Comparison of ENCODE assay signal across 12 cellular contexts in genomic region chr1:55060133-55060999, GRCh38. TPM values are rescaled to one million over a fixed set of nuclear protein-coding genes. Genes with fewer than 3 reads are reported as not detected.
A peak's percentile ranks its signal among the peaks of the same experiment; 100 is the strongest.
DNase-seq lines count a peak whose midpoint lies in the region; ATAC-seq and TF ChIP-seq lines count a peak whose summit lies in the region.
"Had no signal": no experiment of that assay in that cellular context is flagged by ENCODE, and none has a peak within 500 bp of the region (broad histone marks: within the 10 kb centered on the region; RNA-seq: fewer than 3 reads in every experiment).

No MANE protein-coding gene starts in this region.

- H3K4me3 ChIP-seq in astrocyte of the cerebellum (ENCODE audit: low read depth, low read length) = no peak overlapping the region
- H3K4me3 ChIP-seq: SJCRH30 had no signal

- H3K27me3 Mint-ChIP-seq in activated naive CD4-positive, alpha-beta T cell treated with anti-CD3 and anti-CD28 coated beads for 36 hours (ENCODE audit: low read depth) = no peaks in the 10 kb centered on the region

- in situ Hi-C loops in astrocyte of the cerebellum (cut with HindIII; ENCODE audit: low sequenced_read_pairs) = no loop called here

- H3K4me1 Mint-ChIP-seq in activated naive CD4-positive, alpha-beta T cell treated with anti-CD3 and anti-CD28 coated beads for 36 hours (ENCODE audit: low read depth) = peaks cover 9% of the 10 kb centered on the region

- intact Hi-C loops in activated naive CD4-positive, alpha-beta T cell treated with anti-CD3 and anti-CD28 coated beads for 36 hours (cut with micrococcal nuclease) = loop anchor here (1.0 kb wide), 1 partner anchor 13 kb away; no protein-coding TSS in a partner anchor

- DNase-seq in activated naive CD4-positive, alpha-beta T cell treated with anti-CD3 and anti-CD28 coated beads for 36 hours = peak; percentile 55
- DNase-seq in activated naive CD4-positive, alpha-beta T cell treated with Interleukin-2 at 50 U/mL for 16 hours = no peak
- DNase-seq in LHCN-M2 (ENCODE audit: low read depth) = peak; percentile 44
- DNase-seq in astrocyte of the cerebellum (ENCODE audit: low read depth) = peak; percentile 13
- DNase-seq in stimulated activated CD8-positive, alpha-beta memory T cell treated with anti-CD3 and anti-CD28 coated beads, Interleukin-4, amount 100 ng/mL, for 48 hours = peak; percentile 39
- DNase-seq in GM03348 (ENCODE audit: low spot score) = no peak
- DNase-seq in NCI-H1048 (lab: John Stamatoyannopoulos, UW) = no peak
- DNase-seq: kidney glomerular epithelial cell, SJCRH30, trophoblast cell had no signal

- no peak for TF ChIP-seq CTCF in astrocyte of the cerebellum (IDR thresholded peaks at IDR 0.05; ENCODE audit: low read depth, low read length, missing control alignments)

- CTCF ChIA-PET in activated naive CD4-positive, alpha-beta T cell treated with anti-CD3 and anti-CD28 coated beads for 36 hours (lab: Charles Lee) = interaction anchor here (0.8 to 1.8 kb wide), 4 partner anchors 13 to 212 kb away, joined by 3 to 4 read pairs (median 3); no protein-coding TSS in a partner anchor

- H3K4me3 Mint-ChIP-seq in activated naive CD4-positive, alpha-beta T cell treated with anti-CD3 and anti-CD28 coated beads for 36 hours = no peak overlapping the region
- H3K4me3 Mint-ChIP-seq: brain had no signal

- no peaks in the 10 kb centered on the region for H3K36me3 Mint-ChIP-seq in activated naive CD4-positive, alpha-beta T cell treated with anti-CD3 and anti-CD28 coated beads for 36 hours (ENCODE audit: low read depth)
- H3K36me3 Mint-ChIP-seq: brain had no signal

- no peaks in the 10 kb centered on the region for H3K9me3 Mint-ChIP-seq in activated naive CD4-positive, alpha-beta T cell treated with anti-CD3 and anti-CD28 coated beads for 36 hours
- H3K9me3 Mint-ChIP-seq: brain had no signal

- no peak overlapping the region for H3K27ac Mint-ChIP-seq in activated naive CD4-positive, alpha-beta T cell treated with anti-CD3 and anti-CD28 coated beads for 36 hours

- no peak for ATAC-seq in HG02642 (IDR thresholded peaks at IDR 0.05; ENCODE audit: poor library complexity, unreplicated experiment)

RNA-seq across cellular contexts. Expression of gene PCSK9, which starts 21.0 kb away (rescaled TPM):
- not detected for total RNA-seq in activated naive CD4-positive, alpha-beta T cell treated with anti-CD3 and anti-CD28 coated beads for 36 hours
- 0.06 and 0.11 TPM in 2 replicates for total RNA-seq in LHCN-M2 (2014; rRNA removed)
- 0.23 TPM for polyA plus RNA-seq in LHCN-M2 (2012)

Comparison
In these comparisons a context has a peak if more than half of its experiments do, and no peak if none do; other contexts are left out.
1. DNase-seq: peak in activated naive CD4-positive, alpha-beta T cell treated with anti-CD3 and anti-CD28 coated beads for 36 hours (single experiment), LHCN-M2 (single experiment), astrocyte of the cerebellum (single experiment) and stimulated activated CD8-positive, alpha-beta memory T cell treated with anti-CD3 and anti-CD28 coated beads, Interleukin-4, amount 100 ng/mL, for 48 hours (single experiment); none in activated naive CD4-positive, alpha-beta T cell treated with Interleukin-2 at 50 U/mL for 16 hours (single experiment), GM03348 (single experiment) and NCI-H1048 (single experiment).